29 cellular contexts compared by ENCODE assay signal in genomic region chr4:160595646-160596045, GRCh38.
DNase-seq lines count a peak whose midpoint lies in the region; ATAC-seq and TF ChIP-seq lines count a peak whose summit lies in the region.
"Had no signal": no experiment of that assay in that cellular context is flagged by ENCODE, and none has a peak within 500 bp of the region (broad histone marks: within the 10 kb centered on the region; RNA-seq: fewer than 3 reads in every experiment).

No MANE protein-coding gene starts in this region.

- POLR2A ChIA-PET in SK-N-SH (lab: Yijun Ruan, JAX), result no interaction called here

- no peak overlapping the region for H3K23ac ChIP-seq in mesendoderm (ENCODE audit: low read length)

- no peaks in the 10 kb centered on the region for H3K79me1 ChIP-seq in mesendoderm (ENCODE audit: low read length)

- no peak overlapping the region for H2AK5ac ChIP-seq in mesendoderm (ENCODE audit: low read length)

- no peak overlapping the region for H3K18ac ChIP-seq in mesendoderm (ENCODE audit: low read length)

- no peak overlapping the region for H2BK5ac ChIP-seq in mesendoderm (ENCODE audit: low read length)

- H3K4me2 ChIP-seq in SK-N-SH (no peak overlapping the region), mesendoderm (ENCODE audit: low read length) (no peak overlapping the region)
- H3K4me2 ChIP-seq: A549; BLaER1; BLaER1 treated with 17β-estradiol and CSF1 and Interleukin-3, amounts not matched to agents 10 nM and 100 nM had no signal

- no peak overlapping the region for H2BK15ac ChIP-seq in mesendoderm (replicated peaks; ENCODE audit: low read depth)

- no peak overlapping the region for H2BK120ac ChIP-seq in mesendoderm (ENCODE audit: low read depth, low read length)

- TF ChIP-seq EP300 in SK-N-SH (IDR thresholded peaks at IDR 0.05; ENCODE audit: borderline replicate concordance in 1 of 2, low read depth in 1 of 2, low read length in 1 of 2), result no peak

- H3K36me3 ChIP-seq in SK-N-SH (replicated peaks in 1 of 2; ENCODE audit: control insufficient read depth in 1 of 2, insufficient read depth in 2 of 2, low read length in 1 of 2) (no peaks in the 10 kb centered on the region), mesendoderm (ENCODE audit: control insufficient read depth, insufficient read depth, low read length) (no peaks in the 10 kb centered on the region)
- H3K36me3 ChIP-seq: BE2C; BLaER1; BLaER1 treated with 17β-estradiol and CSF1 and Interleukin-3, amounts not matched to agents 10 nM and 100 nM had no signal

- TF ChIP-seq CTCF in SK-N-SH (IDR thresholded peaks at IDR 0.05), result no peak

- no peak for TF ChIP-seq RAD21 in SK-N-SH (IDR thresholded peaks at IDR 0.05; ENCODE audit: low read length)

- no peak overlapping the region for H2AFZ ChIP-seq in SK-N-SH (ENCODE audit: low read depth)

- no peak overlapping the region for H4K8ac ChIP-seq in mesendoderm (ENCODE audit: low read depth, low read length)

- no peaks in the 10 kb centered on the region for H3F3A ChIP-seq in SK-N-SH (replicated peaks; ENCODE audit: insufficient read depth)

- H3K4me3 ChIP-seq in SK-N-SH (ENCODE audit: low read depth in 2 of 2, low read length in 1 of 2) (no peak overlapping the region), mesendoderm (ENCODE audit: low read length) (no peak overlapping the region)
- H3K4me3 ChIP-seq: A549; BLaER1; BLaER1 treated with 17β-estradiol and CSF1 and Interleukin-3, amounts not matched to agents 10 nM and 100 nM had no signal

- no peak overlapping the region for H3K4ac ChIP-seq in mesendoderm (ENCODE audit: low read depth, low read length)

- no peak overlapping the region for H3K56ac ChIP-seq in mesendoderm (ENCODE audit: low read length)

- H3K9me3 ChIP-seq in SK-N-SH, result 0 out of 2 replicates have a peak, but pooled peaks cover 4% of the 10 kb centered on the region
- H3K9me3 ChIP-seq: A549; BE2C; BLaER1; BLaER1 treated with 17β-estradiol and CSF1 and Interleukin-3, amounts not matched to agents 10 nM and 100 nM; Caco-2 had no signal

- H4K20me1 ChIP-seq in SK-N-SH (ENCODE audit: insufficient read depth), result no peaks in the 10 kb centered on the region
- H4K20me1 ChIP-seq: BLaER1; BLaER1 treated with 17β-estradiol and CSF1 and Interleukin-3, amounts not matched to agents 10 nM and 100 nM had no signal

- no peak for ATAC-seq in SK-N-SH treated with all-trans-retinoic acid at 6 μM for 48 hours
- ATAC-seq: A549; CD8-positive, alpha-beta T cell had no signal

- no peaks in the 10 kb centered on the region for H3K79me2 ChIP-seq in SK-N-SH (ENCODE audit: insufficient read depth)
- no peaks in the 10 kb centered on the region for H3K79me2 ChIP-seq in mesendoderm (ENCODE audit: control insufficient read depth, insufficient read depth, low read length)

- H3K9me2 ChIP-seq in SK-N-SH, result no peaks in the 10 kb centered on the region

- H3K4me1 ChIP-seq in SK-N-SH (ENCODE audit: control insufficient read depth in 1 of 2, insufficient read depth in 2 of 2, low read depth in 1 of 2, low read length in 1 of 2) (no peaks in the 10 kb centered on the region), mesendoderm (ENCODE audit: control insufficient read depth, low read depth, low read length) (no peaks in the 10 kb centered on the region)
- H3K4me1 ChIP-seq: A549; BE2C; BLaER1; BLaER1 treated with 17β-estradiol and CSF1 and Interleukin-3, amounts not matched to agents 10 nM and 100 nM; Caco-2 had no signal

- WGBS in SK-N-SH (ENCODE audit: low lambda C conversion rate), result 36% methylated on average over 5 of the region's 5 CpGs
- 100% methylated on average over 3 of the region's 5 CpGs for WGBS in mesendoderm (ENCODE audit: extremely low coverage, insufficient coverage, low lambda C conversion rate)

- no peak overlapping the region for H3K9ac ChIP-seq in SK-N-SH
- H3K9ac ChIP-seq in mesendoderm (ENCODE audit: low read length), result no peak overlapping the region
- H3K9ac ChIP-seq: BLaER1; BLaER1 treated with 17β-estradiol and CSF1 and Interleukin-3, amounts not matched to agents 10 nM and 100 nM had no signal

- CTCF ChIA-PET in SK-N-SH (lab: Yijun Ruan, JAX), result no interaction called here

- H4K5ac ChIP-seq in mesendoderm (ENCODE audit: low read length), result no peak overlapping the region

- no peak for DNase-seq in SK-N-SH
- DNase-seq in SK-N-DZ (ENCODE audit: low spot score), result peak; percentile 10
- no peak for DNase-seq in mesendoderm
- DNase-seq: 8988T; ACHN; AML-193; BE2C; C1 segment of cervical spinal cord; Caco-2; Calu3; CD4-positive, alpha-beta memory T cell; CD4-positive, alpha-beta T cell; CD4-positive, CD25-positive, alpha-beta regulatory T cell; CD8-positive, alpha-beta memory T cell; CD8-positive, alpha-beta T cell; COR-L47; DMS 273 treated with DMSO at 0.1 percent for 48 hours; DMS153; DMS53; DMS79; DMS79 treated with DMSO at 0.1 percent for 48 hours; DND-41; EL had no signal

- no peaks in the 10 kb centered on the region for H3K27me3 ChIP-seq in SK-N-SH (ENCODE audit: insufficient read depth)
- no peaks in the 10 kb centered on the region for H3K27me3 ChIP-seq in mesendoderm (ENCODE audit: insufficient read depth, low read length, poor library complexity)
- H3K27me3 ChIP-seq: BE2C; BLaER1; BLaER1 treated with 17β-estradiol and CSF1 and Interleukin-3, amounts not matched to agents 10 nM and 100 nM had no signal

- H3K27ac ChIP-seq in SK-N-SH (ENCODE audit: low read depth in 2 of 2, low read length in 1 of 2) (no peak overlapping the region), mesendoderm (ENCODE audit: low read depth, low read length) (no peak overlapping the region)
- H3K27ac ChIP-seq: 22Rv1; A549; BLaER1; BLaER1 treated with 17β-estradiol and CSF1 and Interleukin-3, amounts not matched to agents 10 nM and 100 nM; C4-2B had no signal

TF ChIP-seq in SK-N-SH treated with all-trans-retinoic acid at 6 μM for 48 hours, 23 proteins besides CTCF, POLR2A, EP300 and RAD21:
- peak; percentile 59 for TF ChIP-seq TSHZ2 (CRISPR knock-in tag; IDR thresholded peaks at IDR 0.05)
- TF ChIP-seq ISL1 (CRISPR knock-in tag; IDR thresholded peaks at IDR 0.05), result peak; percentile 92
- no peak for TF ChIP-seq ARNTL (CRISPR knock-in tag; IDR thresholded peaks at IDR 0.05; ENCODE audit: borderline replicate concordance, low read depth)
TF ChIP-seq in SK-N-SH treated with all-trans-retinoic acid at 6 μM for 48 hours: peak in this region for 2.

TF ChIP-seq in SK-N-SH, 30 proteins besides CTCF, POLR2A, EP300 and RAD21:
- TF ChIP-seq NRF1 (IDR thresholded peaks at IDR 0.05; ENCODE audit: low read depth, low read length) (no peak), MAX (IDR thresholded peaks at IDR 0.05; ENCODE audit: low read depth) (no peak), POLR2AphosphoS5 (IDR thresholded peaks at IDR 0.05; ENCODE audit: low read depth, low read length) (no peak), YY1 (IDR thresholded peaks at IDR 0.05; ENCODE audit: low read depth) (no peak), MXI1 (IDR thresholded peaks at IDR 0.05; ENCODE audit: low read depth, low read length) (no peak)
TF ChIP-seq in SK-N-SH: peak in this region for 0.
